In the genomic region with DNA sequence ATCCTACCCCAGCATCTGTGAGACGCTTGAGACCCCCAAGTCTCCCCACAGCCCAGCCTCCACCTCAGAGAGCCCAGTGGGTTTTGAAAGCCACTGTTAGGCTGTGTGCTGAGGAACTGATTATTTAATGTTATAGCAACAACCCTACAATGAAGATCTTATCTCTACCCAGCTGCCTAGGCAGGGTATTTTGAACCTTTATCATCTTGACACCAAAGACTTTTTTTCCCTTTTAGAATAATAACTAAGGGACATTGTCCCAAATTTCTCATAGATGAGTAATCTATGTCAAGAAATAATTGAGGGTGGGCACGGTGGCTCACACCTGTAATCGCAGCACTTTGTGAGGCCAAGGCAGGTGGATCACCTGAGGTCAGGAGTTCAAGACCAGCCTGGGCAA, we compare ENCODE assay signal across 26 cellular contexts.
"Had no signal": no experiment of that assay in that cellular context is flagged by ENCODE, and none has a peak within 500 bp of the region (broad histone marks: within the 10 kb centered on the region; RNA-seq: fewer than 3 reads in every experiment).

No MANE protein-coding gene starts in this region.

- DNase-seq: activated CD4-positive, alpha-beta memory T cell treated with anti-CD3 and anti-CD28 coated beads, Interleukin-2, amount 10 ng/mL, durations not matched to agents 7 days and 5 days; activated CD4-positive, alpha-beta T cell treated with anti-CD3 and anti-CD28 coated beads for 48 hours; activated CD8-positive, alpha-beta memory T cell treated with anti-CD3 and anti-CD28 coated beads, Interleukin-2, amount 50 U/mL, for 48 hours; activated effector memory CD4-positive, alpha-beta T cell treated with Interleukin-2 at 50 U/mL for 16 hours; activated naive CD4-positive, alpha-beta T cell treated with Interleukin-2 at 50 U/mL for 16 hours; activated naive CD8-positive, alpha-beta T cell treated with anti-CD3 and anti-CD28 coated beads, Interleukin-2, amount 10 ng/mL, durations not matched to agents 7 days and 5 days; activated T-cell treated with anti-CD3 and anti-CD28 coated beads, Interleukin-2, amount 50 U/mL, for 24 hours; effector CD4-positive, alpha-beta T cell; esophagus squamous epithelium; foreskin melanocyte; left lung; lower lobe of right lung; mesendoderm; right lobe of liver; stimulated activated CD4-positive, alpha-beta T cell treated with anti-CD3 and anti-CD28 coated beads, Interleukin-12 subunit alpha, Interleukin-12 subunit beta, amount 100 ng/mL, for 4 hours; stimulated activated CD4-positive, alpha-beta T cell treated with anti-CD3 and anti-CD28 coated beads, Interleukin-4, amount 100 ng/mL, for 1 hour; stimulated activated naive CD8-positive, alpha-beta T cell treated with anti-CD3 and anti-CD28 coated beads, Interleukin-15, amount 100 ng/mL, for 72 hours; substantia nigra; T-helper 9 cell; WERI-Rb-1 had no signal

- H3K4me3 Mint-ChIP-seq: activated CD4-positive, alpha-beta memory T cell treated with anti-CD3 and anti-CD28 coated beads, Interleukin-2, amount 10 ng/mL, durations not matched to agents 7 days and 5 days; activated naive CD8-positive, alpha-beta T cell treated with anti-CD3 and anti-CD28 coated beads, Interleukin-2, amount 10 ng/mL, durations not matched to agents 7 days and 5 days; activated T-cell treated with anti-CD3 and anti-CD28 coated beads, Interleukin-2, amount 50 U/mL, for 24 hours; brain; nephron; stimulated activated naive CD8-positive, alpha-beta T cell treated with anti-CD3 and anti-CD28 coated beads, Interleukin-15, amount 100 ng/mL, for 72 hours had no signal

- H3K9me3 Mint-ChIP-seq: activated CD4-positive, alpha-beta memory T cell treated with anti-CD3 and anti-CD28 coated beads, Interleukin-2, amount 10 ng/mL, durations not matched to agents 7 days and 5 days; activated naive CD8-positive, alpha-beta T cell treated with anti-CD3 and anti-CD28 coated beads, Interleukin-2, amount 10 ng/mL, durations not matched to agents 7 days and 5 days; activated T-cell treated with anti-CD3 and anti-CD28 coated beads, Interleukin-2, amount 50 U/mL, for 24 hours; brain; nephron; stimulated activated naive CD8-positive, alpha-beta T cell treated with anti-CD3 and anti-CD28 coated beads, Interleukin-15, amount 100 ng/mL, for 72 hours had no signal

- H3K27me3 ChIP-seq: ascending aorta, cardiac muscle cell, esophagus squamous epithelium, left lung, right lobe of liver had no signal

- H3K27me3 Mint-ChIP-seq: activated CD4-positive, alpha-beta memory T cell treated with anti-CD3 and anti-CD28 coated beads, Interleukin-2, amount 10 ng/mL, durations not matched to agents 7 days and 5 days; activated naive CD8-positive, alpha-beta T cell treated with anti-CD3 and anti-CD28 coated beads, Interleukin-2, amount 10 ng/mL, durations not matched to agents 7 days and 5 days; activated T-cell treated with anti-CD3 and anti-CD28 coated beads, Interleukin-2, amount 50 U/mL, for 24 hours; brain; progenitor cell of endocrine pancreas; stimulated activated naive CD8-positive, alpha-beta T cell treated with anti-CD3 and anti-CD28 coated beads, Interleukin-15, amount 100 ng/mL, for 72 hours had no signal

- H3K27ac Mint-ChIP-seq: activated CD4-positive, alpha-beta memory T cell treated with anti-CD3 and anti-CD28 coated beads, Interleukin-2, amount 10 ng/mL, durations not matched to agents 7 days and 5 days; nephron; progenitor cell of endocrine pancreas; stimulated activated naive CD8-positive, alpha-beta T cell treated with anti-CD3 and anti-CD28 coated beads, Interleukin-15, amount 100 ng/mL, for 72 hours had no signal

- ATAC-seq: activated CD4-positive, CD25-positive, alpha-beta regulatory T cell treated with anti-CD3 and anti-CD28 coated beads, Interleukin-2, amount 50 U/mL, for 24 hours; left lung; lower lobe of right lung; stimulated activated naive CD8-positive, alpha-beta T cell treated with anti-CD3 and anti-CD28 coated beads, Interleukin-15, amount 100 ng/mL, for 72 hours had no signal

- H3K9me3 ChIP-seq: ascending aorta, esophagus squamous epithelium, left lung, lower lobe of right lung, right lobe of liver had no signal

- H3K4me1 ChIP-seq: ascending aorta, right lobe of liver had no signal

- H3K4me3 ChIP-seq: ascending aorta, cardiac muscle cell, esophagus squamous epithelium, left lung, lower lobe of right lung, right lobe of liver had no signal

- H3K27ac ChIP-seq: ascending aorta, cardiac muscle cell, left lung, lower lobe of right lung, right lobe of liver, WERI-Rb-1 had no signal
